ENCODE assay signal across 1 cellular context in genomic region chr1:146051853-146052676, GRCh38.
TF ChIP-seq lines count a peak whose summit lies in the region.

No MANE protein-coding gene starts in this region.

TF ChIP-seq in GM12878, 131 proteins besides CTCF, POLR2A, EP300 and RAD21 (continued from another document and continues in another):
- TF ChIP-seq ZNF687 (IDR thresholded peaks at IDR 0.05) (peak; percentile 99), PRDM15 (CRISPR knock-in tag; IDR thresholded peaks at IDR 0.05) (peak; percentile 97), ATF2 (IDR thresholded peaks at IDR 0.05; ENCODE audit: low read length) (peak; percentile 99), BHLHE40 (IDR thresholded peaks at IDR 0.05; ENCODE audit: borderline replicate concordance in 1 of 2, low read depth in 2 of 2, low read length in 1 of 2) (peak; percentile 61 to 66; a peak in 3 of 4 replicates), PKNOX1 (IDR thresholded peaks at IDR 0.05) (peak; percentile 46; the same call in 1 of the 2 replicates), TARDBP (IDR thresholded peaks at IDR 0.05; ENCODE audit: borderline replicate concordance) (peak; percentile 100), PML (IDR thresholded peaks at IDR 0.05; ENCODE audit: low read length) (peak; percentile 100), EED (IDR thresholded peaks at IDR 0.05; ENCODE audit: low read depth) (peak; percentile 90), HCFC1 (IDR thresholded peaks at IDR 0.05; ENCODE audit: low read length) (peak; percentile 70), CBX5 (IDR thresholded peaks at IDR 0.05; ENCODE audit: low read depth) (peak; percentile 97), NBN (IDR thresholded peaks at IDR 0.05) (peak; percentile 85), CEBPB (IDR thresholded peaks at IDR 0.05; ENCODE audit: borderline replicate concordance in 1 of 2, low read depth in 2 of 2, low read length in 2 of 2) (peak in 1 of 2 experiments; percentile 91; a peak in 1 of 4 replicates), IKZF1 (conservative IDR thresholded peaks at IDR 0.05) (peak; percentile 94), GABPA (IDR thresholded peaks at IDR 0.05; ENCODE audit: low read depth) (peak; percentile 63; the same call in 1 of the 2 replicates), BMI1 (IDR thresholded peaks at IDR 0.05; ENCODE audit: borderline replicate concordance) (peak; percentile 92), NR2F1 (conservative IDR thresholded peaks at IDR 0.05) (peak; percentile 19; the same call in 1 of the 2 replicates), STAT3 (IDR thresholded peaks at IDR 0.05; ENCODE audit: low read depth, low read length) (peak; percentile 94; the same call in 1 of the 2 replicates), TCF7 (IDR thresholded peaks at IDR 0.05; ENCODE audit: borderline replicate concordance) (peak; percentile 92), IKZF2 (IDR thresholded peaks at IDR 0.05) (peak; percentile 87 to 91), SIX5 (IDR thresholded peaks at IDR 0.05; ENCODE audit: low read depth, low read length, severe bottlenecking) (peak; percentile 38), CBFB (IDR thresholded peaks at IDR 0.05; ENCODE audit: low read depth) (peak; percentile 100), SMAD1 (IDR thresholded peaks at IDR 0.05; ENCODE audit: low read depth, partially characterized antibody) (peak; percentile 98), KLF5 (IDR thresholded peaks at IDR 0.05; ENCODE audit: partially characterized antibody) (peak; percentile 95), IRF4 (IDR thresholded peaks at IDR 0.05; ENCODE audit: low read depth, low read length) (peak; percentile 59; the same call in 1 of the 2 replicates), PBX3 (IDR thresholded peaks at IDR 0.05; ENCODE audit: insufficient replicate concordance, low read depth, low read length) (peak; percentile 83), ZNF24 (IDR thresholded peaks at IDR 0.05) (0 out of 2 replicates have a peak, but pooled peaks have one; percentile 14), BCLAF1 (IDR thresholded peaks at IDR 0.05) (peak; percentile 82), KAT2A (conservative IDR thresholded peaks at IDR 0.05; ENCODE audit: control insufficient read depth, low read depth, low read length) (peak; percentile 86), GATAD2B (conservative IDR thresholded peaks at IDR 0.05; ENCODE audit: low read depth) (0 out of 2 replicates have a peak, but pooled peaks have one; percentile 59), MLLT1 (IDR thresholded peaks at IDR 0.05) (peak; percentile 67), SRF (IDR thresholded peaks at IDR 0.05; ENCODE audit: low read depth in 2 of 2, low read length in 2 of 2) (peak in 1 of 2 experiments; percentile 81; a peak in 2 of 4 replicates), LARP7 (IDR thresholded peaks at IDR 0.05) (peak; percentile 80; the same call in 1 of the 2 replicates), MEF2B (IDR thresholded peaks at IDR 0.05; ENCODE audit: partially characterized antibody, poor library complexity, severe bottlenecking) (peak; percentile 38), HSF1 (IDR thresholded peaks at IDR 0.05; ENCODE audit: low read depth, low read length) (peak; percentile 28; the same call in 1 of the 2 replicates), BACH1 (IDR thresholded peaks at IDR 0.05; ENCODE audit: borderline replicate concordance) (peak; percentile 99), ZBTB33 (IDR thresholded peaks at IDR 0.05) (0 out of 2 replicates have a peak, but pooled peaks have one; percentile 2), ZBED1 (IDR thresholded peaks at IDR 0.05; ENCODE audit: borderline replicate concordance) (peak; percentile 100), SP1 (IDR thresholded peaks at IDR 0.05; ENCODE audit: low read depth, low read length) (peak; percentile 83)
